13 cellular contexts compared by ENCODE assay signal in genomic region chrX:48684134-48684533, GRCh38. TPM values are rescaled to one million over a fixed set of nuclear protein-coding genes. Genes with fewer than 3 reads are reported as not detected.
A peak's percentile ranks its signal among the peaks of the same experiment; 100 is the strongest.
DNase-seq lines count a peak whose midpoint lies in the region; ATAC-seq and TF ChIP-seq lines count a peak whose summit lies in the region.
"Had no signal": no experiment of that assay in that cellular context is flagged by ENCODE, and none has a peak within 500 bp of the region (broad histone marks: within the 10 kb centered on the region; RNA-seq: fewer than 3 reads in every experiment).

No MANE protein-coding gene starts in this region.

- intact Hi-C loops in activated CD4-positive, alpha-beta T cell treated with anti-CD3 and anti-CD28 coated beads, Interleukin-2, amount 10 ng/mL, durations not matched to agents 24 days and 14 days (cut with micrococcal nuclease): loop anchor here (5.0 kb wide), 1 partner anchor 118 kb away; the partner anchor contains the start of gene HDAC6

- peak overlapping the region in 1 of 2 donors; percentile 51 for H3K9ac ChIP-seq in duodenal mucosa (ENCODE audit: low read depth in 1 of 2, low read length in 2 of 2)

- H3K27me3 ChIP-seq in duodenal mucosa (ENCODE audit: control insufficient read depth in 1 of 2, insufficient read depth in 2 of 2, low read length in 2 of 2): no peaks in the 10 kb centered on the region
- H3K27me3 ChIP-seq: SJSA1 had no signal

- peak overlapping the region; percentile 32 for H3K27ac ChIP-seq in duodenal mucosa (ENCODE audit: low read depth, low read length)
- H3K27ac ChIP-seq: SJSA1 had no signal

- no peak for TF ChIP-seq POLR2A in NB4 (IDR thresholded peaks at IDR 0.05; ENCODE audit: extremely low read depth, insufficient read length)

- peaks cover 0 to 3% of the 10 kb centered on the region in 2 donors for H3K4me1 ChIP-seq in duodenal mucosa (ENCODE audit: control insufficient read depth in 1 of 2, insufficient read depth in 2 of 2, low read length in 2 of 2)
- H3K4me1 ChIP-seq: SJSA1 had no signal

- H3K27ac Mint-ChIP-seq in activated CD4-positive, alpha-beta T cell treated with anti-CD3 and anti-CD28 coated beads, Interleukin-2, amount 10 ng/mL, durations not matched to agents 24 days and 14 days: peak overlapping the region; percentile 98
- H3K27ac Mint-ChIP-seq in stimulated activated naive B cell treated with anti-CD40 and anti-IgM and Interleukin-4, amounts not matched to agents 10 μg/mL and 1 μg/mL and 100 μg/mL, for 72 hours: peak overlapping the region; percentile 93
- no peak overlapping the region for H3K27ac Mint-ChIP-seq in nephron progenitor cell
- H3K27ac Mint-ChIP-seq: mesothelial cell of epicardium had no signal

- H3K4me3 Mint-ChIP-seq in activated CD4-positive, alpha-beta T cell treated with anti-CD3 and anti-CD28 coated beads, Interleukin-2, amount 10 ng/mL, durations not matched to agents 24 days and 14 days: peak overlapping the region; percentile 98
- H3K4me3 Mint-ChIP-seq in stimulated activated naive B cell treated with anti-CD40 and anti-IgM and Interleukin-4, amounts not matched to agents 10 μg/mL and 1 μg/mL and 100 μg/mL, for 72 hours: peak overlapping the region; percentile 87 to 96
- H3K4me3 Mint-ChIP-seq in nephron progenitor cell: no peak overlapping the region
- H3K4me3 Mint-ChIP-seq: mesothelial cell of epicardium had no signal

- no peaks in the 10 kb centered on the region for H3K36me3 ChIP-seq in duodenal mucosa (ENCODE audit: control insufficient read depth in 1 of 2, insufficient read depth in 2 of 2, low read length in 2 of 2)
- H3K36me3 ChIP-seq: SJSA1 had no signal

- ATAC-seq in stimulated activated naive B cell treated with anti-CD40 and anti-IgM and Interleukin-4, amounts not matched to agents 10 μg/mL and 1 μg/mL and 100 μg/mL, for 72 hours (replicated peaks): no peak

- no peaks in the 10 kb centered on the region for H3K9me3 Mint-ChIP-seq in activated CD4-positive, alpha-beta T cell treated with anti-CD3 and anti-CD28 coated beads, Interleukin-2, amount 10 ng/mL, durations not matched to agents 24 days and 14 days
- peaks cover 0 to 1% of the 10 kb centered on the region in 2 donors for H3K9me3 Mint-ChIP-seq in stimulated activated naive B cell treated with anti-CD40 and anti-IgM and Interleukin-4, amounts not matched to agents 10 μg/mL and 1 μg/mL and 100 μg/mL, for 72 hours
- peaks cover 67% of the 10 kb centered on the region for H3K9me3 Mint-ChIP-seq in nephron progenitor cell

- no peaks in the 10 kb centered on the region for H3K27me3 Mint-ChIP-seq in activated CD4-positive, alpha-beta T cell treated with anti-CD3 and anti-CD28 coated beads, Interleukin-2, amount 10 ng/mL, durations not matched to agents 24 days and 14 days
- H3K27me3 Mint-ChIP-seq in stimulated activated naive B cell treated with anti-CD40 and anti-IgM and Interleukin-4, amounts not matched to agents 10 μg/mL and 1 μg/mL and 100 μg/mL, for 72 hours: peaks cover 0 to 5% of the 10 kb centered on the region in 2 donors
- H3K27me3 Mint-ChIP-seq in nephron progenitor cell (ENCODE audit: low read depth, poor library complexity): peaks cover 22% of the 10 kb centered on the region

- peaks cover 43% of the 10 kb centered on the region for H3K4me1 Mint-ChIP-seq in activated CD4-positive, alpha-beta T cell treated with anti-CD3 and anti-CD28 coated beads, Interleukin-2, amount 10 ng/mL, durations not matched to agents 24 days and 14 days
- H3K4me1 Mint-ChIP-seq in stimulated activated naive B cell treated with anti-CD40 and anti-IgM and Interleukin-4, amounts not matched to agents 10 μg/mL and 1 μg/mL and 100 μg/mL, for 72 hours: peaks cover 28 to 56% of the 10 kb centered on the region in 2 donors
- H3K4me1 Mint-ChIP-seq in nephron progenitor cell: peaks cover 13% of the 10 kb centered on the region
- H3K4me1 Mint-ChIP-seq: mesothelial cell of epicardium had no signal

- peaks cover 49% of the 10 kb centered on the region for H3K36me3 Mint-ChIP-seq in activated CD4-positive, alpha-beta T cell treated with anti-CD3 and anti-CD28 coated beads, Interleukin-2, amount 10 ng/mL, durations not matched to agents 24 days and 14 days (ENCODE audit: low read depth)
- peaks cover 34 to 40% of the 10 kb centered on the region in 2 donors for H3K36me3 Mint-ChIP-seq in stimulated activated naive B cell treated with anti-CD40 and anti-IgM and Interleukin-4, amounts not matched to agents 10 μg/mL and 1 μg/mL and 100 μg/mL, for 72 hours
- no peaks in the 10 kb centered on the region for H3K36me3 Mint-ChIP-seq in nephron progenitor cell (ENCODE audit: low read depth)
- H3K36me3 Mint-ChIP-seq: mesothelial cell of epicardium had no signal

- H3K9me3 ChIP-seq in duodenal mucosa (ENCODE audit: control insufficient read depth in 1 of 2, low read length in 2 of 2): no peaks in the 10 kb centered on the region
- H3K9me3 ChIP-seq: SJSA1 had no signal

- peak overlapping the region; percentile 67 for H3K4me3 ChIP-seq in NB4 (ENCODE audit: low read depth, low read length)
- H3K4me3 ChIP-seq in duodenal mucosa (ENCODE audit: low read depth in 1 of 2, low read length in 2 of 2): peak overlapping the region; percentile 52 to 60
- H3K4me3 ChIP-seq: SJSA1, smooth muscle cell had no signal

- TF ChIP-seq CTCF in NB4 (IDR thresholded peaks at IDR 0.05; ENCODE audit: low read depth, low read length): no peak
- no peak for TF ChIP-seq CTCF in nephron progenitor cell (IDR thresholded peaks at IDR 0.05)

- no peak for DNase-seq in activated CD4-positive, alpha-beta T cell treated with anti-CD3 and anti-CD28 coated beads, Interleukin-2, amount 10 ng/mL, durations not matched to agents 24 days and 14 days
- no peak for DNase-seq in activated CD4-positive, alpha-beta T cell treated with anti-CD3 and anti-CD28 coated beads for 48 hours
- no peak for DNase-seq in NB4 (ENCODE audit: low read depth)
- DNase-seq in stimulated activated naive B cell treated with anti-CD40 and anti-IgM and Interleukin-4, amounts not matched to agents 10 μg/mL and 1 μg/mL and 100 μg/mL, for 72 hours: no peak
- DNase-seq in nephron progenitor cell: no peak
- DNase-seq in activated CD8-positive, alpha-beta memory T cell treated with anti-CD3 and anti-CD28 coated beads for 24 hours: no peak
- DNase-seq in CD1c-positive myeloid dendritic cell (ENCODE audit: extremely low spot score): no peak
- DNase-seq: NCI-H1436, NCI-H774 had no signal

RNA-seq across cellular contexts. Expression of gene WAS, which starts 0.5 kb away (rescaled TPM):
- total RNA-seq in activated CD4-positive, alpha-beta T cell treated with anti-CD3 and anti-CD28 coated beads, Interleukin-2, amount 10 ng/mL, durations not matched to agents 24 days and 14 days: 99.0 and 104 TPM in 2 replicates
- total RNA-seq: SJSA1 had no signal

RNA-seq across cellular contexts. Expression of gene SUV39H1, which starts 12.4 kb away (rescaled TPM):
- total RNA-seq in activated CD4-positive, alpha-beta T cell treated with anti-CD3 and anti-CD28 coated beads, Interleukin-2, amount 10 ng/mL, durations not matched to agents 24 days and 14 days: 27.6 and 32.2 TPM in 2 replicates
